In the genomic region with DNA sequence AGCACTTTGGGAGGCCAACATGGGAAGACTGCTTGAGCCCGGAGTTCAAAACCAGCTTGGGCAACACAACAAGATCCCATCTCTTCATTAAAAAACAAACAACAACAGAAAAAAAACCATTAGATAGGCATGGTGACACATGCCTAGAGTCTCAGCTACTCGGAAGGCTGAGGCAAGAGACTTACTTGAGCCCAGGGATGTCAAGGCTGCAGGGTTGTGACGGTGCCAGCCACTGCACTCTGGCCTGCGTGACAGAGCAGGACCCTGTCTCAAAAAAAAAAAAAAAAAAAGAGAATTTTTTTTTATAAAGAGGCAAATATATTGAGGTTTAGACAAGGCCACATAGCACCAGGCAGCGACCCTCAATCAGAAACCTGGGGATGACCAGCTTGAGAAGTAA, we compare ENCODE assay signal across 18 cellular contexts.
"Had no signal": no experiment of that assay in that cellular context is flagged by ENCODE, and none has a peak within 500 bp of the region (broad histone marks: within the 10 kb centered on the region; RNA-seq: fewer than 3 reads in every experiment).

No MANE protein-coding gene starts in this region.

- H3K4me1 Mint-ChIP-seq: activated T-helper 17 cell treated with anti-CD3 and anti-CD28 coated beads, Interleukin-2, amount 50 U/mL, for 72 hours; endodermal cell; stimulated activated naive CD8-positive, alpha-beta T cell treated with anti-CD3 and anti-CD28 coated beads, Interleukin-15, amount 100 ng/mL, for 72 hours had no signal

- DNase-seq: activated naive CD4-positive, alpha-beta T cell treated with Interleukin-2 at 50 U/mL for 16 hours; aorta; endodermal cell; erythroblast; heart right ventricle; occipital lobe; right cardiac atrium; spleen; stimulated activated naive CD8-positive, alpha-beta T cell treated with anti-CD3 and anti-CD28 coated beads, Interleukin-15, amount 100 ng/mL, for 72 hours; upper lobe of right lung had no signal

- H3K9me3 ChIP-seq: gastroesophageal sphincter, heart right ventricle, prostate gland, spleen, upper lobe of right lung had no signal

- FAIRE-seq: islet of Langerhans had no signal

- H3K4me1 ChIP-seq: gastroesophageal sphincter, prostate gland, upper lobe of right lung had no signal

- H3K27ac Mint-ChIP-seq: activated T-helper 17 cell treated with anti-CD3 and anti-CD28 coated beads, Interleukin-2, amount 50 U/mL, for 72 hours; endodermal cell; nephron; T-helper 2 cell treated with Interferon-gamma antibody and Interleukin-4, amounts not matched to agents 5 μg/mL and 100 μg/mL, for 36 hours had no signal

- H3K36me3 ChIP-seq: gastroesophageal sphincter, heart right ventricle, prostate gland, spleen, upper lobe of right lung had no signal

- H3K27me3 Mint-ChIP-seq: stimulated activated naive CD8-positive, alpha-beta T cell treated with anti-CD3 and anti-CD28 coated beads, Interleukin-15, amount 100 ng/mL, for 72 hours had no signal

- H3K27ac ChIP-seq: gastroesophageal sphincter, heart right ventricle, prostate gland, spleen, upper lobe of right lung had no signal

- ATAC-seq: activated CD4-positive, CD25-positive, alpha-beta regulatory T cell treated with anti-CD3 and anti-CD28 coated beads, Interleukin-2, amount 50 U/mL, for 24 hours; activated T-helper 17 cell treated with anti-CD3 and anti-CD28 coated beads, Interleukin-2, amount 50 U/mL, for 72 hours; gastroesophageal sphincter; heart right ventricle; right cardiac atrium; stimulated activated naive CD8-positive, alpha-beta T cell treated with anti-CD3 and anti-CD28 coated beads, Interleukin-15, amount 100 ng/mL, for 72 hours; upper lobe of right lung had no signal

- H3K9me3 Mint-ChIP-seq: activated T-helper 17 cell treated with anti-CD3 and anti-CD28 coated beads, Interleukin-2, amount 50 U/mL, for 72 hours; endodermal cell; stimulated activated naive CD8-positive, alpha-beta T cell treated with anti-CD3 and anti-CD28 coated beads, Interleukin-15, amount 100 ng/mL, for 72 hours; T-helper 2 cell treated with Interferon-gamma antibody and Interleukin-4, amounts not matched to agents 5 μg/mL and 100 μg/mL, for 36 hours had no signal

- H3K27me3 ChIP-seq: gastroesophageal sphincter, heart right ventricle, spleen, upper lobe of right lung had no signal

- H3K4me3 Mint-ChIP-seq: activated T-helper 17 cell treated with anti-CD3 and anti-CD28 coated beads, Interleukin-2, amount 50 U/mL, for 72 hours; endodermal cell; nephron; stimulated activated naive CD8-positive, alpha-beta T cell treated with anti-CD3 and anti-CD28 coated beads, Interleukin-15, amount 100 ng/mL, for 72 hours; T-helper 2 cell treated with Interferon-gamma antibody and Interleukin-4, amounts not matched to agents 5 μg/mL and 100 μg/mL, for 36 hours had no signal

- H3K4me3 ChIP-seq: gastroesophageal sphincter, heart right ventricle, lung, prostate gland, spleen, upper lobe of right lung had no signal
